In the genomic region with DNA sequence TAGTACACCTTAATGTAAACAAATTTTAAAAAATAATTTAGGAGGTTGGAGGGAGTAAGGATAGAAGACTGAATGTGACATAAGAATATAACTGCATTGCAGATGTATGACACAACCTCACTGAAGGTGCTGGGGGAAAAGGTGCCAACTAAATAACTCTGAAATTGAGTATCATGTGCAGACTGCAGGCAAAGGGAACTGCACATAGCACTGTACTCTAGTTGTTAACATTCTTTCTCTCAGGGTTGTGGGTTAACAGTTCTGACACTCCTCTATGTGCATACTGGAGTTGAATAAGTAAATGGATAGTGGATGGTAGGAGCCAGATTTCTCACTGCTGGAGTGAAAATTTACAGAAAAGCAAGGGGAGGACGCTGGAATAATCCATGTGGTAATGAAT, we compare ENCODE assay signal across 34 cellular contexts.
"Had no signal": no experiment of that assay in that cellular context is flagged by ENCODE, and none has a peak within 500 bp of the region (broad histone marks: within the 10 kb centered on the region; RNA-seq: fewer than 3 reads in every experiment).

No MANE protein-coding gene starts in this region.

- H3K27me3 ChIP-seq: adrenal gland, ascending aorta, body of pancreas, brain microvascular endothelial cell, breast epithelium, cardiac muscle cell had no signal

- ATAC-seq: activated naive CD4-positive, alpha-beta T cell treated with anti-CD3 and anti-CD28 coated beads, Interleukin-2, amount 50 U/mL, for 72 hours; activated naive CD8-positive, alpha-beta T cell treated with anti-CD3 and anti-CD28 coated beads, Interleukin-2, amount 50 U/mL, for 24 hours; activated T-cell treated with anti-CD3 and anti-CD28 coated beads, Interleukin-2, amount 50 U/mL, for 4 hours; activated T-cell treated with anti-CD3 and anti-CD28 coated beads, Interleukin-2, amount 50 U/mL, for 72 hours; activated T-helper 17 cell treated with anti-CD3 and anti-CD28 coated beads, Interleukin-2, amount 50 U/mL, for 72 hours; body of pancreas had no signal

- H3K4me3 ChIP-seq: adrenal gland, ascending aorta, body of pancreas, breast epithelium, cardiac muscle cell had no signal

- DNase-seq: activated effector memory CD4-positive, alpha-beta T cell treated with anti-CD3 and anti-CD28 coated beads, Interleukin-2, amount 50 U/mL, for 16 hours; activated effector memory CD4-positive, alpha-beta T cell treated with Interleukin-2 at 50 U/mL for 16 hours; activated gamma-delta T cell; activated gamma-delta T cell treated with Interleukin-2 at 50 U/mL for 16 hours; activated naive CD4-positive, alpha-beta T cell; activated naive CD4-positive, alpha-beta T cell treated with anti-CD3 and anti-CD28 coated beads for 36 hours; activated naive CD4-positive, alpha-beta T cell treated with anti-CD3 and anti-CD28 coated beads, Interleukin-2, amount 10 ng/mL, durations not matched to agents 7 days and 5 days; activated naive CD4-positive, alpha-beta T cell treated with anti-CD3 and anti-CD28 coated beads, Interleukin-2, amount 50 U/mL, for 16 hours; activated naive CD4-positive, alpha-beta T cell treated with Interleukin-2 at 50 U/mL for 16 hours; activated naive CD8-positive, alpha-beta T cell treated with anti-CD3 and anti-CD28 coated beads for 36 hours; activated naive CD8-positive, alpha-beta T cell treated with anti-CD3 and anti-CD28 coated beads, Interleukin-2, amount 10 ng/mL, durations not matched to agents 7 days and 5 days; activated naive CD8-positive, alpha-beta T cell treated with anti-CD3 and anti-CD28 coated beads, Interleukin-2, amount 50 U/mL, for 24 hours; activated T-cell treated with anti-CD3 and anti-CD28 coated beads, Interleukin-2, amount 50 U/mL, for 1 hour; activated T-cell treated with anti-CD3 and anti-CD28 coated beads, Interleukin-2, amount 50 U/mL, for 24 hours; activated T-cell treated with anti-CD3 and anti-CD28 coated beads, Interleukin-2, amount 50 U/mL, for 4 hours; activated T-cell treated with anti-CD3 and anti-CD28 coated beads, Interleukin-2, amount 50 U/mL, for 48 hours; activated T-cell treated with anti-CD3 and anti-CD28 coated beads, Interleukin-2, amount 50 U/mL, for 72 hours; adrenal gland; amniotic stem cell; amygdala; anterior cingulate cortex; aorta; body of pancreas; brain microvascular endothelial cell; caudate nucleus; central memory CD4-positive, alpha-beta T cell; cerebellar nuclear complex had no signal

- H3K9me3 ChIP-seq: adrenal gland, ascending aorta, body of pancreas had no signal

- H3K4me1 ChIP-seq: adrenal gland, ascending aorta, body of pancreas, breast epithelium had no signal

- H3K36me3 ChIP-seq: adrenal gland, ascending aorta, brain microvascular endothelial cell, breast epithelium, cardiac muscle cell had no signal

- H3K27ac ChIP-seq: adrenal gland, ascending aorta, body of pancreas, brain microvascular endothelial cell, breast epithelium, cardiac muscle cell had no signal

- FAIRE-seq: astrocyte, bronchial epithelial cell had no signal
